13 cellular contexts compared by ENCODE assay signal in the genomic region with DNA sequence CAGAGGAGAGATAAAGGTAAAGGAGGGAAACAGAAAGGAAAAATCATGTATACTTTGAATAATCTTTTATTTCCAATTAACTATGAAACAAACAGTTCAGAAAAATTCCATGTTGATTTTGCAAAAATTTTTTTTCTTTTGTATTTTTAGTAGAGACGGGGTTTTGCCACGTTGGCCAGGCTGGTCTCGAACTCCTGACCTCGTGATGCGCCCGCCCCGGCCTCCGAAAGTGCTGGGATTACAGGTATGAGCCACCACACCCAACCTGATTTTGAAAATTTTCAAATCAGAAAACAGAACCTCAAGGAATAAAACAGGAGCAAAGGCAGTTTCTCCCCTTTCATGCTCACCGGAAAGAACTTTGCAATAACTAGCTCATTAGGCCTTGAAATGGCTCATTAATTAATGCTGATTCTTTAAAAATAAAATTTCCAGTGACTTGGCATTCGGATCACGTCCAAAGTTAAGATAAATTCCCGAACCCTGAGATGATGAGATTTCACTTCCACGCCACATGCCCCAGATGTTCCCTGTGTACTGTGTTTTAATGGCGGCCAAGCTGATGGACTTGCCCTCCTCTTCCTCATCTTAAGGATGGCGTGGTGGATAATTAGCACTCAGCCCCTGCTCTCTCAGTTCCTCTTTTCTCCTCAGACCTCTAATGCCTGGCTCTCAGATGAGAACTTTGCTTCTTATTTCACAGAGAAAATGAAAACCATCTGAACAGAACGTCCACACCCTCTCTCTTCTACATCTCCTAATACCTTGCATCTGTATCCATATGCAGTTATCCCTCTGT. TPM values are rescaled to one million over a fixed set of nuclear protein-coding genes. Genes with fewer than 3 reads are reported as not detected.
DNase-seq lines count a peak whose midpoint lies in the region; ATAC-seq, FAIRE-seq and TF ChIP-seq lines count a peak whose summit lies in the region.
"Had no signal": no experiment of that assay in that cellular context is flagged by ENCODE, and none has a peak within 500 bp of the region (broad histone marks: within the 10 kb centered on the region; RNA-seq: fewer than 3 reads in every experiment).

No MANE protein-coding gene starts in this region.

- no peaks in the 10 kb centered on the region for H3K79me2 ChIP-seq in astrocyte (ENCODE audit: insufficient read depth, low read length)

- no peak for FAIRE-seq in astrocyte (lab: Jason Lieb, UNC)
- FAIRE-seq: bronchial epithelial cell had no signal

- H3K27me3 Mint-ChIP-seq in astrocyte (ENCODE audit: low read depth, unreplicated experiment), result no peaks in the 10 kb centered on the region

- H3K36me3 Mint-ChIP-seq in astrocyte (ENCODE audit: low read depth, unreplicated experiment), result peaks cover 3% of the 10 kb centered on the region

- intact Hi-C loops in body of pancreas (cut with DNase I), result no loop called here

- H3K36me3 ChIP-seq in astrocyte (ENCODE audit: insufficient read depth, low read length) (no peaks in the 10 kb centered on the region), body of pancreas (replicated peaks in 1 of 2; ENCODE audit: insufficient read depth in 1 of 2, low read depth in 2 of 2) (no peaks in the 10 kb centered on the region), H7 (replicated peaks; ENCODE audit: control insufficient read depth, insufficient read depth, low read length) (no peaks in the 10 kb centered on the region)
- H3K36me3 ChIP-seq: thoracic aorta had no signal

- H3K4me3 ChIP-seq in astrocyte (ENCODE audit: insufficient read depth, low read depth, low read length), result no peak overlapping the region
- no peak overlapping the region for H3K4me3 ChIP-seq in body of pancreas
- no peak overlapping the region for H3K4me3 ChIP-seq in H7 (ENCODE audit: insufficient read depth, low read depth, low read length)
- H3K4me3 ChIP-seq: thoracic aorta had no signal

- peak overlapping the region; percentile 65 for H3K4me2 ChIP-seq in astrocyte (ENCODE audit: low read length)

- no peak for TF ChIP-seq POLR2A in body of pancreas (IDR thresholded peaks at IDR 0.05)

- H3K27me3 ChIP-seq in astrocyte (ENCODE audit: insufficient read depth, low read length) (no peaks in the 10 kb centered on the region), body of pancreas (no peaks in the 10 kb centered on the region), H7 (ENCODE audit: control insufficient read depth, insufficient read depth, low read length) (no peaks in the 10 kb centered on the region)

- H3K27ac ChIP-seq in astrocyte (ENCODE audit: low read depth, low read length), result no peak overlapping the region
- H3K27ac ChIP-seq in body of pancreas, result no peak overlapping the region
- H3K27ac ChIP-seq: thoracic aorta had no signal

- ATAC-seq in GM21367 (IDR thresholded peaks at IDR 0.05; ENCODE audit: unreplicated experiment), result peak; percentile 35
- ATAC-seq in HG03565 (IDR thresholded peaks at IDR 0.05; ENCODE audit: unreplicated experiment), result peak; percentile 26
- ATAC-seq in body of pancreas, result no peak
- ATAC-seq: activated T-cell treated with anti-CD3 and anti-CD28 coated beads, Interleukin-2, amount 50 U/mL, for 4 hours had no signal

- WGBS in body of pancreas, 2 donors, result 89 to 92% methylated on average over 16 of the region's 16 CpGs

- no peaks in the 10 kb centered on the region for H3K9me3 Mint-ChIP-seq in astrocyte (ENCODE audit: unreplicated experiment)
- H3K9me3 Mint-ChIP-seq: activated T-cell treated with anti-CD3 and anti-CD28 coated beads, Interleukin-2, amount 50 U/mL, for 4 hours had no signal

- no peak overlapping the region for H3K9ac ChIP-seq in astrocyte (ENCODE audit: low read length)

- H3K9me3 ChIP-seq in astrocyte (ENCODE audit: insufficient read depth, low read depth, low read length) (no peaks in the 10 kb centered on the region), body of pancreas (no peaks in the 10 kb centered on the region)
- H3K9me3 ChIP-seq: thoracic aorta had no signal

- no peaks in the 10 kb centered on the region for H4K20me1 ChIP-seq in astrocyte (ENCODE audit: insufficient read depth, low read length)

- H3K4me1 ChIP-seq in astrocyte (ENCODE audit: insufficient read depth, low read length), result peaks cover 23% of the 10 kb centered on the region
- H3K4me1 ChIP-seq in body of pancreas, result no peaks in the 10 kb centered on the region

- H3K4me1 Mint-ChIP-seq in astrocyte (ENCODE audit: low read depth, unreplicated experiment), result peaks cover 21% of the 10 kb centered on the region

- peak; percentile 78 for DNase-seq in CD1c-positive myeloid dendritic cell (ENCODE audit: extremely low spot score)
- no peak for DNase-seq in astrocyte (ENCODE audit: low read depth)
- no peak for DNase-seq in body of pancreas
- no peak for DNase-seq in T-helper 1 cell
- no peak for DNase-seq in H7
- no peak for DNase-seq in activated CD8-positive, alpha-beta memory T cell treated with anti-CD3 and anti-CD28 coated beads, Interleukin-2, amount 50 U/mL, for 4 hours
- DNase-seq: activated T-cell treated with anti-CD3 and anti-CD28 coated beads, Interleukin-2, amount 50 U/mL, for 4 hours; NCI-H2081 had no signal

- H3K4me3 Mint-ChIP-seq in astrocyte (ENCODE audit: unreplicated experiment), result no peak overlapping the region
- H3K4me3 Mint-ChIP-seq: activated T-cell treated with anti-CD3 and anti-CD28 coated beads, Interleukin-2, amount 50 U/mL, for 4 hours had no signal

- TF ChIP-seq CTCF in astrocyte (IDR thresholded peaks at IDR 0.05; ENCODE audit: insufficient read depth, low read depth, low read length), result no peak
- no peak for TF ChIP-seq CTCF in body of pancreas (IDR thresholded peaks at IDR 0.05)

- no peak overlapping the region for H2AFZ ChIP-seq in astrocyte (ENCODE audit: low read depth, low read length)

- H3K27ac Mint-ChIP-seq in astrocyte (ENCODE audit: unreplicated experiment), result peak overlapping the region; percentile 79

RNA-seq across cellular contexts. Expression of a gene that starts 10.8 kb away (rescaled TPM):
- total RNA-seq in astrocyte (not detected in 2 replicates), body of pancreas (1 to 10 TPM; 1.0 to 9.6 TPM)
- not detected in 2 replicates for total RNA-seq in H7 (2014; rRNA removed; shearing (Covaris generic))
- total RNA-seq: G401, thoracic aorta had no signal
